In the genomic region with DNA sequence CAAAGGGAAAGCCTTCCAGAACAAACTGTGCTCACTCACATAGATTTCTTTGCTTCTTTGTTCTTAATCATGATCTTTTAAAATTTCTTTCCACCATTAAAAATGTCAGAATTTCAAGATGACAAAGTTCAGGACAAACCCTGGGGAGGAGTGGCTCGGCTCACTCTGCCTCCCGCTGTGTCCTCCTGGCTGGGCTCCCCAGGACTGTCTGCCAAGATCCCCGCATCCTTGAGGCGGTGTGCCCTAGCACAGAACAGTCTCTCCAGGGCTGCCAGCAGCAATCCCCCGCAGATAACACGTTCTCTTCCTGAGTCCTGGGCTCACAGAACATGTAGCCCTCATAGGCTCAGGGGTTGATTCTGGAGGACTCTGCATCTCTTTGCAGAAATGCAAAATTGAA, we compare ENCODE assay signal across 1 cellular context.
TF ChIP-seq lines count a peak whose summit lies in the region.

No MANE protein-coding gene starts in this region.

TF ChIP-seq in IMR-90, 13 proteins besides CTCF, POLR2A, EP300 and RAD21:
- no peak for TF ChIP-seq RFX5 (IDR thresholded peaks at IDR 0.05; ENCODE audit: low read depth, low read length)
- TF ChIP-seq NFE2L2 (IDR thresholded peaks at IDR 0.05; ENCODE audit: low read depth, low read length): no peak
- TF ChIP-seq RCOR1 (IDR thresholded peaks at IDR 0.05; ENCODE audit: insufficient replicate concordance, low read length): no peak
- TF ChIP-seq, protein P1, sequence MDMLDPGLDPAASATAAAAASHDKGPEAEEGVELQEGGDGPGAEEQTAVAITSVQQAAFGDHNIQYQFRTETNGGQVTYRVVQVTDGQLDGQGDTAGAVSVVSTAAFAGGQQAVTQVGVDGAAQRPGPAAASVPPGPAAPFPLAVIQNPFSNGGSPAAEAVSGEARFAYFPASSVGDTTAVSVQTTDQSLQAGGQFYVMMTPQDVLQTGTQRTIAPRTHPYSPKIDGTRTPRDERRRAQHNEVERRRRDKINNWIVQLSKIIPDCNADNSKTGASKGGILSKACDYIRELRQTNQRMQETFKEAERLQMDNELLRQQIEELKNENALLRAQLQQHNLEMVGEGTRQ (IDR thresholded peaks at IDR 0.05; ENCODE audit: low read depth, low read length): no peak
- no peak for TF ChIP-seq BHLHE40 (IDR thresholded peaks at IDR 0.05; ENCODE audit: low read depth, low read length)
- no peak for TF ChIP-seq MAZ (IDR thresholded peaks at IDR 0.05; ENCODE audit: borderline replicate concordance, low read depth, low read length)
- no peak for TF ChIP-seq MXI1 (IDR thresholded peaks at IDR 0.05; ENCODE audit: borderline replicate concordance, low read depth, low read length)
- TF ChIP-seq, protein P2, sequence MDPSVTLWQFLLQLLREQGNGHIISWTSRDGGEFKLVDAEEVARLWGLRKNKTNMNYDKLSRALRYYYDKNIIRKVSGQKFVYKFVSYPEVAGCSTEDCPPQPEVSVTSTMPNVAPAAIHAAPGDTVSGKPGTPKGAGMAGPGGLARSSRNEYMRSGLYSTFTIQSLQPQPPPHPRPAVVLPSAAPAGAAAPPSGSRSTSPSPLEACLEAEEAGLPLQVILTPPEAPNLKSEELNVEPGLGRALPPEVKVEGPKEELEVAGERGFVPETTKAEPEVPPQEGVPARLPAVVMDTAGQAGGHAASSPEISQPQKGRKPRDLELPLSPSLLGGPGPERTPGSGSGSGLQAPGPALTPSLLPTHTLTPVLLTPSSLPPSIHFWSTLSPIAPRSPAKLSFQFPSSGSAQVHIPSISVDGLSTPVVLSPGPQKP (IDR thresholded peaks at IDR 0.05; ENCODE audit: borderline replicate concordance, low read depth, low read length): no peak
